In genomic region chr5:137320056-137321045, GRCh38 we compare ENCODE assay signal across 8 cellular contexts.
DNase-seq lines count a peak whose midpoint lies in the region; ATAC-seq and TF ChIP-seq lines count a peak whose summit lies in the region.

No MANE protein-coding gene starts in this region.

- TF ChIP-seq CTCF in H9 (conservative IDR thresholded peaks at IDR 0.05) = peak; percentile 84

- DNase-seq in DMS114 treated with DMSO at 0.1 percent for 48 hours (lab: John Stamatoyannopoulos, UW; ENCODE audit: unreplicated experiment) (peak; percentile 62), H9 (peak; percentile 67), NCI-H2196 (lab: John Stamatoyannopoulos, UW; ENCODE audit: unreplicated experiment) (peak; percentile 69), Right ventricle myocardium superior (no peak), retina (peak; percentile 83)
- peak; percentile 4 to 13 for DNase-seq in activated CD4-positive, alpha-beta T cell treated with anti-CD3 and anti-CD28 coated beads, Interleukin-2, amount 50 U/mL, for 48 hours

- H3K4ac ChIP-seq in H9 (ENCODE audit: low read depth, low read length) = no peak overlapping the region

- no peaks in the 10 kb centered on the region for H3K27me3 Mint-ChIP-seq in H9 (ENCODE audit: low read depth)

- H3K9ac ChIP-seq in H9 (ENCODE audit: extremely low read depth, insufficient read length, low read length) = no peak overlapping the region

- no peak overlapping the region for H2BK5ac ChIP-seq in H9 (ENCODE audit: insufficient read length, low read length)

- peaks cover 18 to 19% of the 10 kb centered on the region in 2 experiments for H3K4me1 Mint-ChIP-seq in H9

- no peak overlapping the region for H4K91ac ChIP-seq in H9 (ENCODE audit: insufficient read length, low read depth, low read length)

- H3K27ac Mint-ChIP-seq in H9 = peak overlapping the region in 2 of 3 experiments; percentile 36 to 78; a peak in 4 of 7 replicates

- ATAC-seq in Right ventricle myocardium superior (ENCODE audit: poor library complexity) (peak; percentile 43), GM18505 (IDR thresholded peaks at IDR 0.05; ENCODE audit: unreplicated experiment) (no peak), GM21737 (IDR thresholded peaks at IDR 0.05; ENCODE audit: unreplicated experiment) (no peak)

- no CpG with 5 or more reads among the region's 3 CpGs for WGBS in H9 (ENCODE audit: extremely low coverage, insufficient read length, low lambda C conversion rate)

- no peak overlapping the region for H2BK20ac ChIP-seq in H9 (ENCODE audit: low read depth, low read length, poor library complexity, severe bottlenecking)

- no peak overlapping the region for H3K23ac ChIP-seq in H9 (ENCODE audit: insufficient read length, low read depth, low read length)

- no peak overlapping the region for H3K56ac ChIP-seq in H9 (ENCODE audit: insufficient read length, low read depth, low read length)

- H3K14ac ChIP-seq in H9 (ENCODE audit: insufficient read depth, low read length) = no peak overlapping the region

- no peak overlapping the region for H3K4me3 Mint-ChIP-seq in H9

- H4K5ac ChIP-seq in H9 (ENCODE audit: insufficient read length, low read depth, low read length) = no peak overlapping the region

- H2BK12ac ChIP-seq in H9 (ENCODE audit: insufficient read length, low read depth, low read length) = no peak overlapping the region

- no peak overlapping the region for H2BK120ac ChIP-seq in H9 (ENCODE audit: low read depth, low read length, poor library complexity, severe bottlenecking)

- H3K9me3 ChIP-seq in H9 (ENCODE audit: control insufficient read depth, low read depth, low read length) = no peaks in the 10 kb centered on the region

- no peak overlapping the region for H3K4me2 ChIP-seq in H9 (ENCODE audit: insufficient read depth, insufficient read length, low read length)

- intact Hi-C loops in Right ventricle myocardium superior (cut with DNase I) = loop anchor here (1.0 kb wide), 1 partner anchor 179 kb away; the partner anchor contains the start of gene SPOCK1

- H3K23me2 ChIP-seq in H9 (ENCODE audit: insufficient read length, low read depth, low read length, poor library complexity, severe bottlenecking) = no peaks in the 10 kb centered on the region

- H3K9me3 Mint-ChIP-seq in H9 = peaks cover 0 to 3% of the 10 kb centered on the region in 2 experiments; a peak in 1 of 5 replicates

- H4K20me1 ChIP-seq in H9 (ENCODE audit: control insufficient read depth, insufficient read depth, insufficient read length) = no peaks in the 10 kb centered on the region

- no peaks in the 10 kb centered on the region for H3K27me3 ChIP-seq in H9 (ENCODE audit: insufficient read depth, low read length)

- peak overlapping the region; percentile 45 for H2AFZ ChIP-seq in H9 (ENCODE audit: low read length)

- no peaks in the 10 kb centered on the region for H3K79me1 ChIP-seq in H9 (ENCODE audit: insufficient read depth, low read depth, low read length, poor library complexity, severe bottlenecking)

- no peak overlapping the region for H2AK5ac ChIP-seq in H9 (ENCODE audit: insufficient read length, low read length)

- H3K18ac ChIP-seq in H9 (ENCODE audit: insufficient read length, low read depth, low read length) = no peak overlapping the region

- TF ChIP-seq POLR2A in GM18505 (IDR thresholded peaks at IDR 0.05; ENCODE audit: borderline replicate concordance, extremely low read depth, insufficient read depth, insufficient read length) = no peak

- H3K36me3 Mint-ChIP-seq in H9 (ENCODE audit: insufficient read depth in 1 of 3, low read depth in 3 of 3) = 0 out of 7 replicates have a peak, but pooled peaks cover 0 to 4% (median 0%) of the 10 kb centered on the region in 3 experiments

- H3K27ac ChIP-seq in H9 (ENCODE audit: insufficient read length, low read depth, low read length) = no peak overlapping the region

- no peak overlapping the region for H4K8ac ChIP-seq in H9 (replicated peaks; ENCODE audit: insufficient read length, low read depth, low read length)

- H2BK15ac ChIP-seq in H9 (ENCODE audit: low read depth, low read length) = no peak overlapping the region

- H3K4me1 ChIP-seq in H9 (ENCODE audit: insufficient read depth, low read length) = no peaks in the 10 kb centered on the region

- H3K79me2 ChIP-seq in H9 (ENCODE audit: insufficient read depth, low read length) = no peaks in the 10 kb centered on the region

- H3T11ph ChIP-seq in H9 (ENCODE audit: low read length) = no peak overlapping the region
